16 cellular contexts compared by ENCODE assay signal in genomic region chr18:63234839-63235238, GRCh38.
DNase-seq lines count a peak whose midpoint lies in the region; ATAC-seq, FAIRE-seq and TF ChIP-seq lines count a peak whose summit lies in the region.
"Had no signal": no experiment of that assay in that cellular context is flagged by ENCODE, and none has a peak within 500 bp of the region (broad histone marks: within the 10 kb centered on the region; RNA-seq: fewer than 3 reads in every experiment).

No MANE protein-coding gene starts in this region.

- no peak for DNase-seq in activated CD4-positive, alpha-beta T cell treated with anti-CD3 and anti-CD28 coated beads for 36 hours
- no peak for DNase-seq in activated CD4-positive, alpha-beta T cell treated with anti-CD3 and anti-CD28 coated beads for 48 hours
- DNase-seq in colonic mucosa (no peak), GM12891 (ENCODE audit: insufficient read length, low spot score) (no peak), NCI-H2029 treated with DMSO at 0.1 percent for 48 hours (lab: John Stamatoyannopoulos, UW) (no peak)
- DNase-seq in stimulated activated effector memory CD8-positive, alpha-beta T cell treated with anti-CD3 and anti-CD28 coated beads, Interleukin-12 subunit alpha, Interleukin-12 subunit beta, amount 100 ng/mL, for 72 hours (ENCODE audit: low spot score in 2 of 2): no peak
- no peak for DNase-seq in stimulated activated naive CD4-positive, alpha-beta T cell (lab: John Stamatoyannopoulos, UW)
- DNase-seq: KG1, NCI-H146, NCI-H345, posterior cingulate gyrus, SIG-M5 had no signal

- H3K9me3 ChIP-seq in KOPT-K1 (ENCODE audit: insufficient read depth, low read length, poor library complexity, severe bottlenecking): no peaks in the 10 kb centered on the region
- H3K9me3 ChIP-seq in colonic mucosa: no peaks in the 10 kb centered on the region
- H3K9me3 ChIP-seq: A549, suprapubic skin had no signal

- TF ChIP-seq POLR2A in GM12891 (IDR thresholded peaks at IDR 0.05; ENCODE audit: low read depth, low read length): no peak

- no peak for FAIRE-seq in GM12891 (lab: Jason Lieb, UNC)
- FAIRE-seq: A549 had no signal

- H3K4me1 ChIP-seq in colonic mucosa: peaks cover 6% of the 10 kb centered on the region

- H3K4me3 Mint-ChIP-seq in activated CD4-positive, alpha-beta T cell treated with anti-CD3 and anti-CD28 coated beads for 36 hours: peak overlapping the region; percentile 24
- H3K4me3 Mint-ChIP-seq in stimulated activated effector memory CD8-positive, alpha-beta T cell treated with anti-CD3 and anti-CD28 coated beads, Interleukin-12 subunit alpha, Interleukin-12 subunit beta, amount 100 ng/mL, for 72 hours: peak overlapping the region; percentile 26

- no peaks in the 10 kb centered on the region for H3K27me3 Mint-ChIP-seq in activated CD4-positive, alpha-beta T cell treated with anti-CD3 and anti-CD28 coated beads for 36 hours

- POLR2A ChIA-PET in activated CD4-positive, alpha-beta T cell treated with anti-CD3 and anti-CD28 coated beads for 36 hours (lab: Charles Lee): no interaction called here

- H3K4me3 ChIP-seq in colonic mucosa: no peak overlapping the region
- H3K4me3 ChIP-seq: A549, suprapubic skin had no signal

- intact Hi-C loops in activated CD4-positive, alpha-beta T cell treated with anti-CD3 and anti-CD28 coated beads for 36 hours (cut with DNase I, micrococcal nuclease): loop anchor here (1.0 to 5.0 kb wide), 3 partner anchors 22 to 39 kb away; no protein-coding TSS in a partner anchor
- intact Hi-C loops in colonic mucosa (cut with DNase I): no loop called here

- peak; percentile 72 for ATAC-seq in activated CD4-positive, alpha-beta T cell treated with anti-CD3 and anti-CD28 coated beads for 36 hours
- peak; percentile 53 for ATAC-seq in stimulated activated effector memory CD8-positive, alpha-beta T cell treated with anti-CD3 and anti-CD28 coated beads, Interleukin-12 subunit alpha, Interleukin-12 subunit beta, amount 100 ng/mL, for 72 hours
- ATAC-seq: A549 had no signal

- TF ChIP-seq CTCF in colonic mucosa (IDR thresholded peaks at IDR 0.05): no peak

- CTCF ChIA-PET in activated CD4-positive, alpha-beta T cell treated with anti-CD3 and anti-CD28 coated beads for 36 hours (lab: Charles Lee): interaction anchor here (0.6 to 0.9 kb wide), 2 partner anchors 54 to 79 kb away, joined by 3 to 5 read pairs; no protein-coding TSS in a partner anchor

- no peak overlapping the region for H3K9ac ChIP-seq in colonic mucosa (ENCODE audit: low read depth in 2 of 2, low read length in 2 of 2)

- no peaks in the 10 kb centered on the region for H3K27me3 ChIP-seq in colonic mucosa
- H3K27me3 ChIP-seq: suprapubic skin had no signal

- H3K27ac ChIP-seq in KOPT-K1 (ENCODE audit: low read depth, low read length, poor library complexity, severe bottlenecking) (peak overlapping the region; percentile 2), colonic mucosa (peak overlapping the region; percentile 46)
- H3K27ac ChIP-seq: A549, HL-60, suprapubic skin had no signal

- peaks cover 82% of the 10 kb centered on the region for H3K4me1 Mint-ChIP-seq in activated CD4-positive, alpha-beta T cell treated with anti-CD3 and anti-CD28 coated beads for 36 hours
- H3K4me1 Mint-ChIP-seq in stimulated activated effector memory CD8-positive, alpha-beta T cell treated with anti-CD3 and anti-CD28 coated beads, Interleukin-12 subunit alpha, Interleukin-12 subunit beta, amount 100 ng/mL, for 72 hours: peaks cover 76% of the 10 kb centered on the region

- peaks cover 11% of the 10 kb centered on the region; the same call in 1 of the 2 replicates for H3K36me3 ChIP-seq in KOPT-K1 (ENCODE audit: insufficient read depth, low read length)
- no peaks in the 10 kb centered on the region for H3K36me3 ChIP-seq in colonic mucosa
- H3K36me3 ChIP-seq: suprapubic skin had no signal

- H3K36me3 Mint-ChIP-seq in activated CD4-positive, alpha-beta T cell treated with anti-CD3 and anti-CD28 coated beads for 36 hours (ENCODE audit: low read depth): peaks cover 56% of the 10 kb centered on the region
- H3K36me3 Mint-ChIP-seq in stimulated activated effector memory CD8-positive, alpha-beta T cell treated with anti-CD3 and anti-CD28 coated beads, Interleukin-12 subunit alpha, Interleukin-12 subunit beta, amount 100 ng/mL, for 72 hours: peaks cover 94% of the 10 kb centered on the region

- peak overlapping the region; percentile 86 for H3K27ac Mint-ChIP-seq in activated CD4-positive, alpha-beta T cell treated with anti-CD3 and anti-CD28 coated beads for 36 hours
- H3K27ac Mint-ChIP-seq in stimulated activated effector memory CD8-positive, alpha-beta T cell treated with anti-CD3 and anti-CD28 coated beads, Interleukin-12 subunit alpha, Interleukin-12 subunit beta, amount 100 ng/mL, for 72 hours: peak overlapping the region; percentile 58

- peaks cover 25% of the 10 kb centered on the region for H3K9me3 Mint-ChIP-seq in activated CD4-positive, alpha-beta T cell treated with anti-CD3 and anti-CD28 coated beads for 36 hours (ENCODE audit: low read depth)
- H3K9me3 Mint-ChIP-seq in stimulated activated effector memory CD8-positive, alpha-beta T cell treated with anti-CD3 and anti-CD28 coated beads, Interleukin-12 subunit alpha, Interleukin-12 subunit beta, amount 100 ng/mL, for 72 hours: no peaks in the 10 kb centered on the region

TF ChIP-seq in GM12891, 5 proteins besides CTCF, POLR2A, EP300 and RAD21:
- TF ChIP-seq SPI1 (IDR thresholded peaks at IDR 0.05; ENCODE audit: low read depth, low read length) (no peak), TAF1 (IDR thresholded peaks at IDR 0.05; ENCODE audit: low read depth, low read length) (no peak), POU2F2 (IDR thresholded peaks at IDR 0.05; ENCODE audit: low read depth, low read length) (no peak), PAX5 (IDR thresholded peaks at IDR 0.05; ENCODE audit: insufficient read depth, low read length, severe bottlenecking) (no peak), POLR2AphosphoS5 (IDR thresholded peaks at IDR 0.05; ENCODE audit: low read depth, low read length) (no peak)
